Comparison of ENCODE assay signal across 2 cellular contexts in the genomic region with DNA sequence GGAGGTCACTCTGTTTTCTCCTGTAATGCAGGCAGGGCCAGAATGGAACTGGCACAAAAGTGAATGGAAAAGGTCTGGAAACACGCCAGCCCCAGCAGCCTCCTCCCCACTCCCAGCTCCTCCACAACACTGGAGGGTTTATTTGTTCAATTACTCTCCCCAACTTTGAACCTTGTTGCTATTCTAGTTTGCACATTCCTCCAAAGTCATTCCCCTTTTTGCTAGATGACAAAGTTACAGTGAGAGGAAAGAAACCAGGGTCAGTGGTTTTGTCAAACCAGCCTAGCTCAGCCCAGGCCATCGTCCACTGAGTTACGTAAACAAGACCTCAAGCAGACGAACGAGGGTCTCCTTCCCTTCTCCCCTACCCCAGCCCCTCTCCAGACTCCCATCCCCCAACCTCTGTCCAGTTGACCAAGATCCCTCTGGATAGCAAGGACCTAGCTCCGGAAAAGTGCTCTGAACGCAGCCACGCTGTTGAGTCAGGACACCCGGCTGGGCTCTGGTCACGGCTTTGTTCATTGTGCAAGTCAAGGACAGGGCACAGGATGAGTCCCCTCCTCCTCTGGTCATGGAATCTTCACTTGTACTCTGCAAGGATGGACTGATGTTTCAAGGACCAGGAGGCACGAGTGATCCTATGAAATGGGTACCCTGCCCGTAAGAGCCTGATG.
TF ChIP-seq lines count a peak whose summit lies in the region.

No MANE protein-coding gene starts in this region.

TF ChIP-seq in GM23338, 12 proteins besides CTCF, POLR2A, EP300 and RAD21 (continued from another document):
- TF ChIP-seq, protein P1, sequence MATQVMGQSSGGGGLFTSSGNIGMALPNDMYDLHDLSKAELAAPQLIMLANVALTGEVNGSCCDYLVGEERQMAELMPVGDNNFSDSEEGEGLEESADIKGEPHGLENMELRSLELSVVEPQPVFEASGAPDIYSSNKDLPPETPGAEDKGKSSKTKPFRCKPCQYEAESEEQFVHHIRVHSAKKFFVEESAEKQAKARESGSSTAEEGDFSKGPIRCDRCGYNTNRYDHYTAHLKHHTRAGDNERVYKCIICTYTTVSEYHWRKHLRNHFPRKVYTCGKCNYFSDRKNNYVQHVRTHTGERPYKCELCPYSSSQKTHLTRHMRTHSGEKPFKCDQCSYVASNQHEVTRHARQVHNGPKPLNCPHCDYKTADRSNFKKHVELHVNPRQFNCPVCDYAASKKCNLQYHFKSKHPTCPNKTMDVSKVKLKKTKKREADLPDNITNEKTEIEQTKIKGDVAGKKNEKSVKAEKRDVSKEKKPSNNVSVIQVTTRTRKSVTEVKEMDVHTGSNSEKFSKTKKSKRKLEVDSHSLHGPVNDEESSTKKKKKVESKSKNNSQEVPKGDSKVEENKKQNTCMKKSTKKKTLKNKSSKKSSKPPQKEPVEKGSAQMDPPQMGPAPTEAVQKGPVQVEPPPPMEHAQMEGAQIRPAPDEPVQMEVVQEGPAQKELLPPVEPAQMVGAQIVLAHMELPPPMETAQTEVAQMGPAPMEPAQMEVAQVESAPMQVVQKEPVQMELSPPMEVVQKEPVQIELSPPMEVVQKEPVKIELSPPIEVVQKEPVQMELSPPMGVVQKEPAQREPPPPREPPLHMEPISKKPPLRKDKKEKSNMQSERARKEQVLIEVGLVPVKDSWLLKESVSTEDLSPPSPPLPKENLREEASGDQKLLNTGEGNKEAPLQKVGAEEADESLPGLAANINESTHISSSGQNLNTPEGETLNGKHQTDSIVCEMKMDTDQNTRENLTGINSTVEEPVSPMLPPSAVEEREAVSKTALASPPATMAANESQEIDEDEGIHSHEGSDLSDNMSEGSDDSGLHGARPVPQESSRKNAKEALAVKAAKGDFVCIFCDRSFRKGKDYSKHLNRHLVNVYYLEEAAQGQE (IDR thresholded peaks at IDR 0.05; ENCODE audit: unreplicated experiment): no peak
- TF ChIP-seq, protein P2, sequence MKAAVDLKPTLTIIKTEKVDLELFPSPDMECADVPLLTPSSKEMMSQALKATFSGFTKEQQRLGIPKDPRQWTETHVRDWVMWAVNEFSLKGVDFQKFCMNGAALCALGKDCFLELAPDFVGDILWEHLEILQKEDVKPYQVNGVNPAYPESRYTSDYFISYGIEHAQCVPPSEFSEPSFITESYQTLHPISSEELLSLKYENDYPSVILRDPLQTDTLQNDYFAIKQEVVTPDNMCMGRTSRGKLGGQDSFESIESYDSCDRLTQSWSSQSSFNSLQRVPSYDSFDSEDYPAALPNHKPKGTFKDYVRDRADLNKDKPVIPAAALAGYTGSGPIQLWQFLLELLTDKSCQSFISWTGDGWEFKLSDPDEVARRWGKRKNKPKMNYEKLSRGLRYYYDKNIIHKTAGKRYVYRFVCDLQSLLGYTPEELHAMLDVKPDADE (IDR thresholded peaks at IDR 0.05): no peak
- TF ChIP-seq CREB1 (CRISPR knock-in tag; IDR thresholded peaks at IDR 0.05; ENCODE audit: low read depth) (no peak), ZNF331 (CRISPR knock-in tag; IDR thresholded peaks at IDR 0.05; ENCODE audit: low read depth) (no peak)
- TF ChIP-seq, protein P3, sequence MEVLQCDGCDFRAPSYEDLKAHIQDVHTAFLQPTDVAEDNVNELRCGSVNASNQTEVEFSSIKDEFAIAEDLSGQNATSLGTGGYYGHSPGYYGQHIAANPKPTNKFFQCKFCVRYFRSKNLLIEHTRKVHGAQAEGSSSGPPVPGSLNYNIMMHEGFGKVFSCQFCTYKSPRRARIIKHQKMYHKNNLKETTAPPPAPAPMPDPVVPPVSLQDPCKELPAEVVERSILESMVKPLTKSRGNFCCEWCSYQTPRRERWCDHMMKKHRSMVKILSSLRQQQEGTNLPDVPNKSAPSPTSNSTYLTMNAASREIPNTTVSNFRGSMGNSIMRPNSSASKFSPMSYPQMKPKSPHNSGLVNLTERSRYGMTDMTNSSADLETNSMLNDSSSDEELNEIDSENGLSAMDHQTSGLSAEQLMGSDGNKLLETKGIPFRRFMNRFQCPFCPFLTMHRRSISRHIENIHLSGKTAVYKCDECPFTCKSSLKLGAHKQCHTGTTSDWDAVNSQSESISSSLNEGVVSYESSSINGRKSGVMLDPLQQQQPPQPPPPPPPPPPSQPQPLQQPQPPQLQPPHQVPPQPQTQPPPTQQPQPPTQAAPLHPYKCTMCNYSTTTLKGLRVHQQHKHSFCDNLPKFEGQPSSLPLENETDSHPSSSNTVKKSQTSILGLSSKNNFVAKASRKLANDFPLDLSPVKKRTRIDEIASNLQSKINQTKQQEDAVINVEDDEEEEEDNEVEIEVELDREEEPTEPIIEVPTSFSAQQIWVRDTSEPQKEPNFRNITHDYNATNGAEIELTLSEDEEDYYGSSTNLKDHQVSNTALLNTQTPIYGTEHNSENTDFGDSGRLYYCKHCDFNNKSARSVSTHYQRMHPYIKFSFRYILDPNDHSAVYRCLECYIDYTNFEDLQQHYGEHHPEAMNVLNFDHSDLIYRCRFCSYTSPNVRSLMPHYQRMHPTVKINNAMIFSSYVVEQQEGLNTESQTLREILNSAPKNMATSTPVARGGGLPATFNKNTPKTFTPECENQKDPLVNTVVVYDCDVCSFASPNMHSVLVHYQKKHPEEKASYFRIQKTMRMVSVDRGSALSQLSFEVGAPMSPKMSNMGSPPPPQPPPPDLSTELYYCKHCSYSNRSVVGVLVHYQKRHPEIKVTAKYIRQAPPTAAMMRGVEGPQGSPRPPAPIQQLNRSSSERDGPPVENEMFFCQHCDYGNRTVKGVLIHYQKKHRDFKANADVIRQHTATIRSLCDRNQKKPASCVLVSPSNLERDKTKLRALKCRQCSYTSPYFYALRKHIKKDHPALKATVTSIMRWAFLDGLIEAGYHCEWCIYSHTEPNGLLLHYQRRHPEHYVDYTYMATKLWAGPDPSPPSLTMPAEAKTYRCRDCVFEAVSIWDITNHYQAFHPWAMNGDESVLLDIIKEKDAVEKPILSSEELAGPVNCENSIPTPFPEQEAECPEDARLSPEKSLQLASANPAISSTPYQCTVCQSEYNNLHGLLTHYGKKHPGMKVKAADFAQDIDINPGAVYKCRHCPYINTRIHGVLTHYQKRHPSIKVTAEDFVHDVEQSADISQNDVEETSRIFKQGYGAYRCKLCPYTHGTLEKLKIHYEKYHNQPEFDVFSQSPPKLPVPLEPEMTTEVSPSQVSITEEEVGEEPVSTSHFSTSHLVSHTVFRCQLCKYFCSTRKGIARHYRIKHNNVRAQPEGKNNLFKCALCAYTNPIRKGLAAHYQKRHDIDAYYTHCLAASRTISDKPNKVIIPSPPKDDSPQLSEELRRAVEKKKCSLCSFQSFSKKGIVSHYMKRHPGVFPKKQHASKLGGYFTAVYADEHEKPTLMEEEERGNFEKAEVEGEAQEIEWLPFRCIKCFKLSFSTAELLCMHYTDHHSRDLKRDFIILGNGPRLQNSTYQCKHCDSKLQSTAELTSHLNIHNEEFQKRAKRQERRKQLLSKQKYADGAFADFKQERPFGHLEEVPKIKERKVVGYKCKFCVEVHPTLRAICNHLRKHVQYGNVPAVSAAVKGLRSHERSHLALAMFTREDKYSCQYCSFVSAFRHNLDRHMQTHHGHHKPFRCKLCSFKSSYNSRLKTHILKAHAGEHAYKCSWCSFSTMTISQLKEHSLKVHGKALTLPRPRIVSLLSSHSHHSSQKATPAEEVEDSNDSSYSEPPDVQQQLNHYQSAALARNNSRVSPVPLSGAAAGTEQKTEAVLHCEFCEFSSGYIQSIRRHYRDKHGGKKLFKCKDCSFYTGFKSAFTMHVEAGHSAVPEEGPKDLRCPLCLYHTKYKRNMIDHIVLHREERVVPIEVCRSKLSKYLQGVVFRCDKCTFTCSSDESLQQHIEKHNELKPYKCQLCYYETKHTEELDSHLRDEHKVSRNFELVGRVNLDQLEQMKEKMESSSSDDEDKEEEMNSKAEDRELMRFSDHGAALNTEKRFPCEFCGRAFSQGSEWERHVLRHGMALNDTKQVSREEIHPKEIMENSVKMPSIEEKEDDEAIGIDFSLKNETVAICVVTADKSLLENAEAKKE (CRISPR knock-in tag; IDR thresholded peaks at IDR 0.05): no peak
TF ChIP-seq in GM23338: peak in this region for 0.

TF ChIP-seq in SK-N-SH treated with all-trans-retinoic acid at 6 μM for 48 hours, 23 proteins besides CTCF, POLR2A, EP300 and RAD21 (continued from another document):
- TF ChIP-seq PPARA (CRISPR knock-in tag; IDR thresholded peaks at IDR 0.05; ENCODE audit: borderline replicate concordance): no peak
- no peak for TF ChIP-seq CSDC2 (CRISPR knock-in tag; IDR thresholded peaks at IDR 0.05)
- no peak for TF ChIP-seq ZNF70 (CRISPR knock-in tag; IDR thresholded peaks at IDR 0.05)
- TF ChIP-seq OSR1 (CRISPR knock-in tag; IDR thresholded peaks at IDR 0.05): no peak
- no peak for TF ChIP-seq BACH2 (CRISPR knock-in tag; IDR thresholded peaks at IDR 0.05; ENCODE audit: borderline replicate concordance)
- no peak for TF ChIP-seq SNAI2 (CRISPR knock-in tag; IDR thresholded peaks at IDR 0.05)
- TF ChIP-seq RARB (CRISPR knock-in tag; IDR thresholded peaks at IDR 0.05): no peak
- TF ChIP-seq ISL1 (CRISPR knock-in tag; IDR thresholded peaks at IDR 0.05): no peak
- TF ChIP-seq ZC3H10 (CRISPR knock-in tag; IDR thresholded peaks at IDR 0.05): no peak
- TF ChIP-seq, protein P4, sequence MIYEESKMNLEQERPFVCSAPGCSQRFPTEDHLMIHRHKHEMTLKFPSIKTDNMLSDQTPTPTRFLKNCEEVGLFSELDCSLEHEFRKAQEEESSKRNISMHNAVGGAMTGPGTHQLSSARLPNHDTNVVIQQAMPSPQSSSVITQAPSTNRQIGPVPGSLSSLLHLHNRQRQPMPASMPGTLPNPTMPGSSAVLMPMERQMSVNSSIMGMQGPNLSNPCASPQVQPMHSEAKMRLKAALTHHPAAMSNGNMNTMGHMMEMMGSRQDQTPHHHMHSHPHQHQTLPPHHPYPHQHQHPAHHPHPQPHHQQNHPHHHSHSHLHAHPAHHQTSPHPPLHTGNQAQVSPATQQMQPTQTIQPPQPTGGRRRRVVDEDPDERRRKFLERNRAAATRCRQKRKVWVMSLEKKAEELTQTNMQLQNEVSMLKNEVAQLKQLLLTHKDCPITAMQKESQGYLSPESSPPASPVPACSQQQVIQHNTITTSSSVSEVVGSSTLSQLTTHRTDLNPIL (CRISPR knock-in tag; IDR thresholded peaks at IDR 0.05; ENCODE audit: low read depth): no peak
- TF ChIP-seq ARNTL (CRISPR knock-in tag; IDR thresholded peaks at IDR 0.05; ENCODE audit: borderline replicate concordance, low read depth): no peak
